Comparison of ENCODE assay signal across 8 cellular contexts in the genomic region with DNA sequence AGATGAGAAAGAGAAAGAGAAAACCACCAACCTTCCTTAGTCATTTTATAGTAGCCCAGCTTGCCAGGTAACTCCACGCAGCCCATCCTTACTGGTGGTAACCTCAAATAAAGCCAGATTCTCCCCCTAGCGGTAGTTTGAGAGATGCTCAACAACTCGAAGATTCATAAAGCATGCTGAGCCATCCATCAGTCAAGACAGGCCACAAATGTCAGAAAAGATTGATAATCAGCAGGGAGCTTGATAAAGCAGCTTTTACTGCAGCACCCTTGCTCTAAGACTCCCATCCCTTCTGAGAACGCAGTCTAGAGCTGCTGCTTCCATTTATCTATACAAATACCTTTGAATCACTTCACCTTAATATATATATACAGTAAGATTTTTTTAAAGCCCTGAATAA.
DNase-seq lines count a peak whose midpoint lies in the region; ATAC-seq and TF ChIP-seq lines count a peak whose summit lies in the region.

No MANE protein-coding gene starts in this region.

- H3K9me3 Mint-ChIP-seq in natural killer cell, result no peaks in the 10 kb centered on the region
- H3K9me3 Mint-ChIP-seq in natural killer cell treated with Interleukin-12 subunit alpha and Interleukin-12 subunit beta and Interleukin-15 and Interleukin-18, amount 100 ng/mL, for 72 hours, result no peaks in the 10 kb centered on the region

- no peaks in the 10 kb centered on the region for H3K36me3 Mint-ChIP-seq in natural killer cell
- no peaks in the 10 kb centered on the region for H3K36me3 Mint-ChIP-seq in natural killer cell treated with Interleukin-12 subunit alpha and Interleukin-12 subunit beta and Interleukin-15 and Interleukin-18, amount 100 ng/mL, for 72 hours

- no peaks in the 10 kb centered on the region for H3K4me1 Mint-ChIP-seq in natural killer cell
- H3K4me1 Mint-ChIP-seq in natural killer cell treated with Interleukin-12 subunit alpha and Interleukin-12 subunit beta and Interleukin-15 and Interleukin-18, amount 100 ng/mL, for 72 hours (ENCODE audit: low read depth in 2 of 2), result no peaks in the 10 kb centered on the region

- intact Hi-C loops in natural killer cell (cut with micrococcal nuclease) (no loop called here), left colon (cut with DNase I, micrococcal nuclease) (no loop called here)

- H3K4me3 Mint-ChIP-seq in natural killer cell, result no peak overlapping the region
- H3K4me3 Mint-ChIP-seq in natural killer cell treated with Interleukin-12 subunit alpha and Interleukin-12 subunit beta and Interleukin-15 and Interleukin-18, amount 100 ng/mL, for 72 hours, result no peak overlapping the region

- peaks cover 7 to 15% of the 10 kb centered on the region in 2 donors for H3K27me3 Mint-ChIP-seq in natural killer cell (ENCODE audit: low read depth in 2 of 2)
- peaks cover 10 to 16% of the 10 kb centered on the region in 2 donors for H3K27me3 Mint-ChIP-seq in natural killer cell treated with Interleukin-12 subunit alpha and Interleukin-12 subunit beta and Interleukin-15 and Interleukin-18, amount 100 ng/mL, for 72 hours

- H3K27ac Mint-ChIP-seq in natural killer cell, result no peak overlapping the region
- H3K27ac Mint-ChIP-seq in natural killer cell treated with Interleukin-12 subunit alpha and Interleukin-12 subunit beta and Interleukin-15 and Interleukin-18, amount 100 ng/mL, for 72 hours, result no peak overlapping the region

- DNase-seq in natural killer cell (no peak), NCI-H510A treated with DMSO at 0.1 percent for 48 hours (lab: John Stamatoyannopoulos, UW) (peak; percentile 66), cerebellar cortex (ENCODE audit: low spot score) (peak; percentile 79), left colon (no peak)
- DNase-seq in natural killer cell treated with Interleukin-12 subunit alpha and Interleukin-12 subunit beta and Interleukin-15 and Interleukin-18, amount 100 ng/mL, for 72 hours (ENCODE audit: low spot score), result no peak

- TF ChIP-seq CTCF in natural killer cell (IDR thresholded peaks at IDR 0.05), result peak; percentile 42

- ATAC-seq in natural killer cell (peak in 1 of 3 donors; percentile 59), HG03135 (IDR thresholded peaks at IDR 0.05; ENCODE audit: unreplicated experiment) (peak; percentile 74), left colon (peak; percentile 48), HG03432 (IDR thresholded peaks at IDR 0.05; ENCODE audit: unreplicated experiment) (no peak), GM19397 (IDR thresholded peaks at IDR 0.05; ENCODE audit: unreplicated experiment) (no peak)
- no peak for ATAC-seq in natural killer cell treated with Interleukin-12 subunit alpha and Interleukin-12 subunit beta and Interleukin-15 and Interleukin-18, amount 100 ng/mL, for 72 hours

Comparison
In these comparisons a context has a peak if more than half of its experiments do, and no peak if none do; other contexts are left out.
1. ATAC-seq: peak in HG03135 (single experiment) and left colon (single experiment); none in natural killer cell treated with Interleukin-12 subunit alpha and Interleukin-12 subunit beta and Interleukin-15 and Interleukin-18, amount 100 ng/mL, for 72 hours (0 of 2), HG03432 (single experiment) and GM19397 (single experiment).
2. DNase-seq: peak in NCI-H510A treated with DMSO at 0.1 percent for 48 hours (single experiment) and cerebellar cortex (single experiment); none in natural killer cell (single experiment), natural killer cell treated with Interleukin-12 subunit alpha and Interleukin-12 subunit beta and Interleukin-15 and Interleukin-18, amount 100 ng/mL, for 72 hours (single experiment) and left colon (0 of 2).